ENCODE assay signal across 13 cellular contexts in genomic region chr4:99028187-99028586, GRCh38. TPM values are rescaled to one million over a fixed set of nuclear protein-coding genes. Genes with fewer than 3 reads are reported as not detected.
DNase-seq lines count a peak whose midpoint lies in the region; ATAC-seq and TF ChIP-seq lines count a peak whose summit lies in the region.
"Had no signal": no experiment of that assay in that cellular context is flagged by ENCODE, and none has a peak within 500 bp of the region (broad histone marks: within the 10 kb centered on the region; RNA-seq: fewer than 3 reads in every experiment).

No MANE protein-coding gene starts in this region.

- H3K4me1 Mint-ChIP-seq in Caco-2 (ENCODE audit: low read depth, unreplicated experiment), result peaks cover 36% of the 10 kb centered on the region

- peak; percentile 46 for ATAC-seq in GM19438 (IDR thresholded peaks at IDR 0.05; ENCODE audit: low read depth, unreplicated experiment)
- ATAC-seq in GM21526 (IDR thresholded peaks at IDR 0.05; ENCODE audit: low FRiP score, unreplicated experiment), result no peak
- ATAC-seq in GM21528 (IDR thresholded peaks at IDR 0.05; ENCODE audit: low FRiP score, unreplicated experiment), result no peak
- ATAC-seq: gastrocnemius medialis had no signal

- H3K27ac Mint-ChIP-seq in Caco-2 (ENCODE audit: unreplicated experiment), result peak overlapping the region; percentile 99
- H3K27ac Mint-ChIP-seq: T-helper 2 cell treated with Interferon-gamma antibody and Interleukin-4, amounts not matched to agents 5 μg/mL and 100 μg/mL, for 36 hours had no signal

- no peak overlapping the region; the same call in 1 of the 2 replicates for H3K4me3 ChIP-seq in Caco-2 (ENCODE audit: low read depth, low read length)
- H3K4me3 ChIP-seq in MG63, result no peak overlapping the region
- H3K4me3 ChIP-seq: gastrocnemius medialis had no signal

- H3K36me3 Mint-ChIP-seq in Caco-2 (ENCODE audit: insufficient read depth, unreplicated experiment), result peaks cover 37% of the 10 kb centered on the region

- POLR2A ChIA-PET in Caco-2 (lab: Charles Lee), result interaction anchor here (0.6 to 1.1 kb wide), 2 partner anchors 33 to 34 kb away, joined by 3 to 7 read pairs; partner anchors contain the start of gene METAP1

- no peaks in the 10 kb centered on the region for H3K9me3 Mint-ChIP-seq in Caco-2 (ENCODE audit: unreplicated experiment)
- H3K9me3 Mint-ChIP-seq: T-helper 2 cell treated with Interferon-gamma antibody and Interleukin-4, amounts not matched to agents 5 μg/mL and 100 μg/mL, for 36 hours had no signal

- CTCF ChIA-PET in Caco-2 (lab: Charles Lee), result interaction anchor here (1.7 kb wide), 1 partner anchor 33 kb away, joined by 10 read pairs; the partner anchor contains the start of gene METAP1

- BruUV-seq in Caco-2 (replicated peaks; lab: Mats Ljungman, UMichigan), result no TSS peak

- H3K27me3 ChIP-seq in Caco-2 (replicated peaks; ENCODE audit: control insufficient read depth, insufficient read depth, low read length) (no peaks in the 10 kb centered on the region), MG63 (no peaks in the 10 kb centered on the region)
- H3K27me3 ChIP-seq: gastrocnemius medialis had no signal

- DNase-seq in Caco-2 (no peak), NCI-H226 (peak; percentile 5), kidney glomerular epithelial cell (lab: John Stamatoyannopoulos, UW) (peak; percentile 46), MG63 (no peak), cerebellar cortex (ENCODE audit: low spot score) (no peak)
- DNase-seq: activated T-cell treated with anti-CD3 and anti-CD28 coated beads, Interleukin-2, amount 50 U/mL, for 48 hours; central memory CD4-positive, alpha-beta T cell; gastrocnemius medialis; NCI-H1105 had no signal

- intact Hi-C loops in Caco-2 (cut with micrococcal nuclease; ENCODE audit: unreplicated experiment), result no loop called here

- no peaks in the 10 kb centered on the region for H3K27me3 Mint-ChIP-seq in Caco-2 (ENCODE audit: insufficient read depth, unreplicated experiment)

- H3K4me1 ChIP-seq in Caco-2, result peaks cover 59% of the 10 kb centered on the region

- TF ChIP-seq CTCF in Caco-2 (IDR thresholded peaks at IDR 0.05; ENCODE audit: insufficient read depth in 1 of 2, low read depth in 1 of 2, low read length in 1 of 2, severe bottlenecking in 1 of 2, unreplicated experiment in 1 of 2), result no peak

- no peaks in the 10 kb centered on the region for H3K36me3 ChIP-seq in Caco-2 (ENCODE audit: control insufficient read depth, insufficient read depth, low read length)
- no peaks in the 10 kb centered on the region; the same call in none of the 2 replicates for H3K36me3 ChIP-seq in MG63
- H3K36me3 ChIP-seq: gastrocnemius medialis had no signal

- H3K4me3 Mint-ChIP-seq in Caco-2 (ENCODE audit: unreplicated experiment), result peak overlapping the region; percentile 53
- H3K4me3 Mint-ChIP-seq: T-helper 2 cell treated with Interferon-gamma antibody and Interleukin-4, amounts not matched to agents 5 μg/mL and 100 μg/mL, for 36 hours had no signal

- H3K9me3 ChIP-seq in Caco-2 (no peaks in the 10 kb centered on the region), MG63 (no peaks in the 10 kb centered on the region)
- H3K9me3 ChIP-seq: gastrocnemius medialis had no signal

RNA-seq across cellular contexts. Expression of gene METAP1, which starts 32.7 kb away (rescaled TPM):
- total RNA-seq in Caco-2 (2022), result 75.2 and 83.0 TPM in 2 replicates
- total RNA-seq in MG63 (2014; rRNA removed; shearing (Covaris generic); ENCODE audit: low replicate concordance), result 55.3 and 56.6 TPM in 2 replicates

Comparison
In these comparisons a context has a peak if more than half of its experiments do, and no peak if none do; other contexts are left out.
1. DNase-seq: peak in NCI-H226 (single experiment) and kidney glomerular epithelial cell (single experiment); none in Caco-2 (0 of 2), MG63 (single experiment) and cerebellar cortex (single experiment).